32 cellular contexts compared by ENCODE assay signal in the genomic region with DNA sequence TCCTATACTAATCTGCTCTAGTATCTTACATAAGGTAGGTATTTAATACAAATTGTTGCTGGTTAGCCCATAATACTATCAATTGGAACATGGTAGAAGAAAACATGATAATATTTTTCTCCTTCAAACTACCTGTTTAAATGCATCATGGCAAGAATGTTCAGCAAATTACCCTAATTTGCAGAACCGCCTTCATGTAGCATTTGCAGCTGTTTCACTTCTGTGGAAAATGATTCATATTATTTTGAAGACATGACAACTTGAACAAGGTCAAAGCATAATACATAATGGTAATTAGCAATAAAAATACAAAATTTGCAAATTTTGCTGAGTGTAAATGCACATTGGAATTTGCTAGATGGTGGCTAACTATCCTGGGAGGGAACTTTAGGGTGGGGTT. TPM values are rescaled to one million over a fixed set of nuclear protein-coding genes. Genes with fewer than 3 reads are reported as not detected.
"Had no signal": no experiment of that assay in that cellular context is flagged by ENCODE, and none has a peak within 500 bp of the region (broad histone marks: within the 10 kb centered on the region; RNA-seq: fewer than 3 reads in every experiment).

No MANE protein-coding gene starts in this region.

- H3K9ac ChIP-seq: neural progenitor cell, parathyroid adenoma had no signal

- H3K9me3 ChIP-seq: ovary, psoas muscle, right lobe of liver, sigmoid colon, spleen, stomach, thoracic aorta, thyroid gland, tibial nerve, upper lobe of left lung, vagina had no signal

- H2AFZ ChIP-seq: neural progenitor cell, parathyroid adenoma had no signal

- H3K9me3 Mint-ChIP-seq: neural progenitor cell had no signal

- H3K79me2 ChIP-seq: parathyroid adenoma had no signal

- ATAC-seq: naive thymus-derived CD4-positive, alpha-beta T cell; natural killer cell; psoas muscle; right cardiac atrium; right lobe of liver; stimulated activated memory B cell treated with anti-CD40 and anti-IgM and Interleukin-4, amounts not matched to agents 10 μg/mL and 1 μg/mL and 100 μg/mL, for 72 hours had no signal

- DNase-seq: naive thymus-derived CD4-positive, alpha-beta T cell; natural killer cell; occipital lobe; ovary; psoas muscle; right cardiac atrium; right lobe of liver; sigmoid colon; spleen; stimulated activated CD4-positive, alpha-beta T cell treated with anti-CD3 and anti-CD28 coated beads, Interleukin-12 subunit alpha, Interleukin-12 subunit beta, amount 100 ng/mL, for 4 hours; stimulated activated CD4-positive, alpha-beta T cell treated with anti-CD3 and anti-CD28 coated beads, Interleukin-1b, Interleukin-23, amount 100 ng/mL, for 48 hours; stimulated activated CD4-positive, alpha-beta T cell treated with anti-CD3 and anti-CD28 coated beads, Interleukin-4, amount 100 ng/mL, for 1 hour; stimulated activated CD4-positive, alpha-beta T cell treated with anti-CD3 and anti-CD28 coated beads, Interleukin-4, amount 100 ng/mL, for 4 hours; stimulated activated CD8-positive, alpha-beta memory T cell treated with anti-CD3 and anti-CD28 coated beads, Interleukin-4, amount 100 ng/mL, for 48 hours; stimulated activated naive CD4-positive, alpha-beta T cell treated with Interleukin-2 at 50 U/mL for 16 hours; stomach; thyroid gland; trophoblast cell; upper lobe of left lung had no signal

- H3K27me3 Mint-ChIP-seq: progenitor cell of endocrine pancreas had no signal

- H3K4me3 Mint-ChIP-seq: naive thymus-derived CD4-positive, alpha-beta T cell; natural killer cell; nephron; neural progenitor cell; stimulated activated memory B cell treated with anti-CD40 and anti-IgM and Interleukin-4, amounts not matched to agents 10 μg/mL and 1 μg/mL and 100 μg/mL, for 72 hours; stimulated activated naive CD8-positive, alpha-beta T cell treated with anti-CD3 and anti-CD28 coated beads, Interleukin-15, Interleukin-2, amounts not matched to agents 100 ng/mL and 50 ng/mL, for 24 hours had no signal

- H3K27me3 ChIP-seq: neural progenitor cell, ovary, right lobe of liver, sigmoid colon, spleen, stomach, thyroid gland, tibial nerve, upper lobe of left lung, vagina had no signal

- H3K4me1 Mint-ChIP-seq: naive thymus-derived CD4-positive, alpha-beta T cell; natural killer cell; neural progenitor cell; stimulated activated memory B cell treated with anti-CD40 and anti-IgM and Interleukin-4, amounts not matched to agents 10 μg/mL and 1 μg/mL and 100 μg/mL, for 72 hours had no signal

- H3K4me1 ChIP-seq: neural progenitor cell, psoas muscle, right lobe of liver, sigmoid colon, spleen, stomach, thyroid gland, upper lobe of left lung, vagina had no signal

- FAIRE-seq: urothelium cell line had no signal

- H3K27ac Mint-ChIP-seq: naive thymus-derived CD4-positive, alpha-beta T cell; natural killer cell; nephron; neural progenitor cell; progenitor cell of endocrine pancreas; stimulated activated memory B cell treated with anti-CD40 and anti-IgM and Interleukin-4, amounts not matched to agents 10 μg/mL and 1 μg/mL and 100 μg/mL, for 72 hours; stimulated activated naive CD8-positive, alpha-beta T cell treated with anti-CD3 and anti-CD28 coated beads, Interleukin-15, Interleukin-2, amounts not matched to agents 100 ng/mL and 50 ng/mL, for 24 hours had no signal

- H3K36me3 ChIP-seq: neural progenitor cell, ovary, right lobe of liver, sigmoid colon, spleen, stomach, thoracic aorta, thyroid gland, tibial nerve, upper lobe of left lung, vagina had no signal

- H3K36me3 Mint-ChIP-seq: natural killer cell; stimulated activated memory B cell treated with anti-CD40 and anti-IgM and Interleukin-4, amounts not matched to agents 10 μg/mL and 1 μg/mL and 100 μg/mL, for 72 hours had no signal

- H3K4me3 ChIP-seq: neural progenitor cell, ovary, psoas muscle, right lobe of liver, sigmoid colon, skin epidermis, smooth muscle cell, spleen, stomach, thoracic aorta, thyroid gland, tibial nerve, upper lobe of left lung, vagina had no signal

- H3K27ac ChIP-seq: neural progenitor cell, ovary, parathyroid adenoma, psoas muscle, right lobe of liver, sigmoid colon, skin epidermis, spleen, stomach, thoracic aorta, thyroid gland, tibial nerve, upper lobe of left lung, vagina had no signal

- H3K4me2 ChIP-seq: neural progenitor cell, smooth muscle cell had no signal

RNA-seq across cellular contexts. Expression of a gene that starts 30.7 kb away (rescaled TPM):
- total RNA-seq: renal cortical epithelial cell had no signal
